Comparison of ENCODE assay signal across 8 cellular contexts in genomic region chr15:99729920-99730319, GRCh38. TPM values are rescaled to one million over a fixed set of nuclear protein-coding genes. Genes with fewer than 3 reads are reported as not detected.
A peak's percentile ranks its signal among the peaks of the same experiment; 100 is the strongest.
DNase-seq lines count a peak whose midpoint lies in the region; ATAC-seq, FAIRE-seq and TF ChIP-seq lines count a peak whose summit lies in the region.

No MANE protein-coding gene starts in this region.

- peak; percentile 46 for FAIRE-seq in keratinocyte (lab: Jason Lieb, UNC)
- no peak for FAIRE-seq in urothelium cell line (lab: Jason Lieb, UNC)

- no peak overlapping the region for H3K27ac ChIP-seq in BLaER1
- H3K27ac ChIP-seq in H9 (ENCODE audit: insufficient read length, low read depth, low read length) = no peak overlapping the region
- no peak overlapping the region for H3K27ac ChIP-seq in keratinocyte (ENCODE audit: control insufficient read depth, insufficient read depth, low read length)

- H3K9me3 ChIP-seq in BLaER1 = peaks cover 9% of the 10 kb centered on the region
- H3K9me3 ChIP-seq in H9 (ENCODE audit: control insufficient read depth, low read depth, low read length) = peaks cover 2% of the 10 kb centered on the region
- H3K9me3 ChIP-seq in adipocyte (ENCODE audit: control insufficient read depth, low read length) = no peaks in the 10 kb centered on the region
- no peaks in the 10 kb centered on the region for H3K9me3 ChIP-seq in keratinocyte (ENCODE audit: control insufficient read depth, low read depth, low read length)

- H4K91ac ChIP-seq in H9 (ENCODE audit: insufficient read length, low read depth, low read length) = no peak overlapping the region

- H3K23me2 ChIP-seq in H9 (ENCODE audit: insufficient read length, low read depth, low read length, poor library complexity, severe bottlenecking) = peaks cover 16% of the 10 kb centered on the region

- peaks cover 5 to 11% of the 10 kb centered on the region in 2 experiments; a peak in 4 of 5 replicates for H3K9me3 Mint-ChIP-seq in H9

- no peak overlapping the region for H2BK120ac ChIP-seq in H9 (ENCODE audit: low read depth, low read length, poor library complexity, severe bottlenecking)

- no CpG with 5 or more reads among the region's 3 CpGs for WGBS in H9 (ENCODE audit: extremely low coverage, insufficient read length, low lambda C conversion rate)

- peaks cover 85% of the 10 kb centered on the region for H3K4me1 ChIP-seq in BLaER1
- H3K4me1 ChIP-seq in H9 (ENCODE audit: insufficient read depth, low read length) = no peaks in the 10 kb centered on the region
- H3K4me1 ChIP-seq in adipocyte (ENCODE audit: control insufficient read depth, insufficient read depth, low read length) = peaks cover 32% of the 10 kb centered on the region
- H3K4me1 ChIP-seq in keratinocyte (ENCODE audit: control insufficient read depth, extremely low read depth, insufficient read depth, low read length) = peaks cover 24% of the 10 kb centered on the region

- H3K9me1 ChIP-seq in keratinocyte (ENCODE audit: control insufficient read depth, extremely low read depth, insufficient read depth, low read length) = peaks cover 3% of the 10 kb centered on the region

- H4K20me1 ChIP-seq in BLaER1 = peaks cover 29% of the 10 kb centered on the region
- H4K20me1 ChIP-seq in H9 (ENCODE audit: control insufficient read depth, insufficient read depth, insufficient read length) = no peaks in the 10 kb centered on the region
- no peaks in the 10 kb centered on the region for H4K20me1 ChIP-seq in keratinocyte (ENCODE audit: control insufficient read depth, extremely low read depth, insufficient read depth, low read length)

- no peak overlapping the region for H2AK5ac ChIP-seq in H9 (ENCODE audit: insufficient read length, low read length)

- H2BK12ac ChIP-seq in H9 (ENCODE audit: insufficient read length, low read depth, low read length) = no peak overlapping the region

- peaks cover 28 to 37% of the 10 kb centered on the region in 2 experiments for H3K4me1 Mint-ChIP-seq in H9

- H3K36me3 ChIP-seq in BLaER1 (peaks cover 21% of the 10 kb centered on the region), adipocyte (ENCODE audit: control insufficient read depth, insufficient read depth, low read length, severe bottlenecking) (peaks cover 19% of the 10 kb centered on the region), keratinocyte (ENCODE audit: control insufficient read depth in 2 of 2, extremely low read depth in 1 of 2, insufficient read depth in 2 of 2, low read length in 2 of 2) (peaks cover 7 to 15% of the 10 kb centered on the region in 2 experiments)

- no peaks in the 10 kb centered on the region for H3K79me2 ChIP-seq in H9 (ENCODE audit: insufficient read depth, low read length)
- no peaks in the 10 kb centered on the region for H3K79me2 ChIP-seq in keratinocyte (ENCODE audit: control insufficient read depth, insufficient read depth, low read length)

- H3K27me3 Mint-ChIP-seq in H9 (ENCODE audit: low read depth) = peaks cover 11% of the 10 kb centered on the region

- ATAC-seq in HG03520 (IDR thresholded peaks at IDR 0.05; ENCODE audit: unreplicated experiment) (no peak), GM21423 (IDR thresholded peaks at IDR 0.05; ENCODE audit: unreplicated experiment) (no peak)

- no peak overlapping the region for H3K4me3 ChIP-seq in BLaER1
- H3K4me3 ChIP-seq in adipocyte (ENCODE audit: low read length) = peak overlapping the region; percentile 8
- no peak overlapping the region for H3K4me3 ChIP-seq in keratinocyte (ENCODE audit: control insufficient read depth in 2 of 3, extremely low read depth in 1 of 3, insufficient read depth in 2 of 3, low read depth in 1 of 3, low read length in 3 of 3)

- dilution Hi-C loops in keratinocyte (cut with MboI; ENCODE audit: extremely low pct_ligation_motif_present, low sequenced_read_pairs) = no loop called here

- TF ChIP-seq CTCF in H9 (conservative IDR thresholded peaks at IDR 0.05) = peak; percentile 63
- peak; percentile 34 to 90 (median 70) for TF ChIP-seq CTCF in keratinocyte (optimal IDR thresholded peaks at IDR 0.05 in 1 of 3, IDR thresholded peaks at IDR 0.05 in 1 of 3, conservative IDR thresholded peaks at IDR 0.05 in 1 of 3; ENCODE audit: extremely low read depth in 1 of 3, insufficient read depth in 2 of 3, low read length in 3 of 3)

- no peak overlapping the region for H3K56ac ChIP-seq in H9 (ENCODE audit: insufficient read length, low read depth, low read length)

- no peak overlapping the region for H2AFZ ChIP-seq in H9 (ENCODE audit: low read length)
- no peak overlapping the region for H2AFZ ChIP-seq in keratinocyte (ENCODE audit: control insufficient read depth, low read length)

- H3K23ac ChIP-seq in H9 (ENCODE audit: insufficient read length, low read depth, low read length) = no peak overlapping the region

- H3T11ph ChIP-seq in H9 (ENCODE audit: low read length) = no peak overlapping the region

- no peak overlapping the region for H4K5ac ChIP-seq in H9 (ENCODE audit: insufficient read length, low read depth, low read length)

- no peak overlapping the region for H3K18ac ChIP-seq in H9 (ENCODE audit: insufficient read length, low read depth, low read length)

- H3K4me2 ChIP-seq in BLaER1 = peak overlapping the region; percentile 100
- no peak overlapping the region for H3K4me2 ChIP-seq in H9 (ENCODE audit: insufficient read depth, insufficient read length, low read length)
- peak overlapping the region; percentile 8 for H3K4me2 ChIP-seq in keratinocyte (ENCODE audit: control insufficient read depth, extremely low read depth, insufficient read depth, low read depth, low read length)

- H3K4me3 Mint-ChIP-seq in H9 = no peak overlapping the region

- no peak overlapping the region for H3K14ac ChIP-seq in H9 (ENCODE audit: insufficient read depth, low read length)

- no peak overlapping the region for H2BK20ac ChIP-seq in H9 (ENCODE audit: low read depth, low read length, poor library complexity, severe bottlenecking)

- H2BK5ac ChIP-seq in H9 (ENCODE audit: insufficient read length, low read length) = no peak overlapping the region

- H4K8ac ChIP-seq in H9 (replicated peaks; ENCODE audit: insufficient read length, low read depth, low read length) = no peak overlapping the region

- H3K27ac Mint-ChIP-seq in H9 = no peak overlapping the region

- DNase-seq in H9 (no peak), adipocyte (ENCODE audit: low read depth) (peak; percentile 77), keratinocyte (ENCODE audit: low read depth, low spot score) (no peak), putamen (ENCODE audit: low spot score) (no peak), urothelium cell line (ENCODE audit: low spot score) (no peak)

- peaks cover 25% of the 10 kb centered on the region for H3K27me3 ChIP-seq in BLaER1
- no peaks in the 10 kb centered on the region for H3K27me3 ChIP-seq in H9 (ENCODE audit: insufficient read depth, low read length)
- H3K27me3 ChIP-seq in adipocyte (replicated peaks; ENCODE audit: control insufficient read depth, insufficient read depth, low read length) = no peaks in the 10 kb centered on the region
- H3K27me3 ChIP-seq in keratinocyte (ENCODE audit: control insufficient read depth, extremely low read depth, insufficient read depth, low read length) = no peaks in the 10 kb centered on the region

- H3K79me1 ChIP-seq in H9 (ENCODE audit: insufficient read depth, low read depth, low read length, poor library complexity, severe bottlenecking) = no peaks in the 10 kb centered on the region

- no peak overlapping the region for H3K9ac ChIP-seq in BLaER1
- no peak overlapping the region for H3K9ac ChIP-seq in H9 (ENCODE audit: extremely low read depth, insufficient read length, low read length)
- peak overlapping the region; percentile 41 for H3K9ac ChIP-seq in adipocyte (ENCODE audit: low read length)
- no peak overlapping the region for H3K9ac ChIP-seq in keratinocyte (ENCODE audit: control insufficient read depth, extremely low read depth, insufficient read depth, low read length)

- peaks cover 17 to 38% (median 22%) of the 10 kb centered on the region in 3 experiments for H3K36me3 Mint-ChIP-seq in H9 (ENCODE audit: insufficient read depth in 1 of 3, low read depth in 3 of 3)

- H2BK15ac ChIP-seq in H9 (ENCODE audit: low read depth, low read length) = no peak overlapping the region

- no peak overlapping the region for H3K4ac ChIP-seq in H9 (ENCODE audit: low read depth, low read length)

RNA-seq across cellular contexts. Expression of gene LYSMD4, which starts 3.3 kb away (rescaled TPM):
- total RNA-seq in H9 (2021) = 9.3 and 10.0 TPM in 2 replicates
- polyA plus RNA-seq in keratinocyte = 7.3 to 8.9 TPM (median 8.5 TPM) in 3 replicates
- polyA plus RNA-seq in keratinocyte (2011; ENCODE audit: low read depth) = 1.6 TPM
- 3.8 and 5.5 TPM in 2 replicates for polyA plus RNA-seq in keratinocyte (2011; cell fraction: cytosol; rRNA removed)
- 21.3 and 23.2 TPM in 2 replicates for polyA plus RNA-seq in keratinocyte (2011; cell fraction: nucleus; rRNA removed)
- polyA plus RNA-seq in keratinocyte (2012; ENCODE audit: low replicate concordance) = 6.8 and 7.0 TPM in 2 replicates
- 4.5 to 5.8 TPM (median 5.1 TPM) in 3 replicates for polyA minus RNA-seq in keratinocyte
- polyA minus RNA-seq in keratinocyte (2011; cell fraction: cytosol; rRNA and poly(A)+ RNA removed) = 5.9 TPM
- 4.5 and 8.4 TPM in 2 replicates for polyA minus RNA-seq in keratinocyte (2011; cell fraction: nucleus; rRNA and poly(A)+ RNA removed)
